20 cellular contexts compared by ENCODE assay signal in the genomic region with DNA sequence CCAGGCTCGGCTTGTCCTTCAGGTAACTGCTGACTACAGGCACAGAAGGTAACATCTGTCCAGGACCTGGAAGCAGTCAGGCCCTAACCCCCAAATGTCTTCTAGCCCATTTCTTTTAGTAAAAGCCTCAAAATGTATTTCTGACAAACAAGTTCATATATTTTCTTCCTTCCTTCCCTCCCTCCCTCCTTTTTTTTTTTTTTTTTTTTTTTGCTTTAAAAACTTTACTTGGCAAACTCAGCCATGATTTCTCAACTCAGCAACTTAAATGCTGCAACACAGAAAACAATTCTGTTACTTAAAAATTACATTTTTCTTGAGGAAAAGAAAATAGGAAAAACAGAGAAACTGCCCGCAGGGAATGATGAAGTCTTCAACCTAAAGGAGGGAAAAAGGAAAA. TPM values are rescaled to one million over a fixed set of nuclear protein-coding genes. Genes with fewer than 3 reads are reported as not detected.
DNase-seq lines count a peak whose midpoint lies in the region; ATAC-seq, FAIRE-seq and TF ChIP-seq lines count a peak whose summit lies in the region.
"Had no signal": no experiment of that assay in that cellular context is flagged by ENCODE, and none has a peak within 500 bp of the region (broad histone marks: within the 10 kb centered on the region; RNA-seq: fewer than 3 reads in every experiment).

No MANE protein-coding gene starts in this region.

- no peak for TF ChIP-seq EP300 in K562 (IDR thresholded peaks at IDR 0.05; ENCODE audit: low read length)

- H3K36me3 ChIP-seq in K562 (ENCODE audit: control insufficient read depth, insufficient read depth, low read length) = peaks cover 96% of the 10 kb centered on the region
- peaks cover 51% of the 10 kb centered on the region for H3K36me3 ChIP-seq in osteoblast (ENCODE audit: insufficient read depth, low read length)
- H3K36me3 ChIP-seq: ovary had no signal

- in situ Hi-C loops in K562 (cut with MboI) = no loop called here

- peaks cover 12% of the 10 kb centered on the region for H3K9me1 ChIP-seq in K562 (ENCODE audit: control insufficient read depth, insufficient read depth, low read length)

- no TSS peak for BruUV-seq in K562 (replicated peaks; lab: Mats Ljungman, UMichigan)

- H3K9me3 Mint-ChIP-seq in CD4-positive, alpha-beta T cell = no peaks in the 10 kb centered on the region
- H3K9me3 Mint-ChIP-seq in HFFc6 = no peaks in the 10 kb centered on the region
- H3K9me3 Mint-ChIP-seq: IgD-negative memory B cell; naive B cell; T-helper 1 cell treated with Interleukin-12 subunit alpha and Interleukin-12 subunit beta and Interleukin-4 antibody, amounts not matched to agents 30 μg/mL and 1 μg/mL, for 36 hours had no signal

- H3K79me2 ChIP-seq in K562 (ENCODE audit: control insufficient read depth, insufficient read depth, low read length) (peaks cover 47% of the 10 kb centered on the region), osteoblast (ENCODE audit: insufficient read depth, low read length) (peaks cover 79% of the 10 kb centered on the region)

- no peak for ATAC-seq in CD4-positive, alpha-beta T cell (ENCODE audit: poor library complexity)
- ATAC-seq in K562 (no peak), GM18909 (IDR thresholded peaks at IDR 0.05; ENCODE audit: poor library complexity, unreplicated experiment) (no peak), HG02678 (IDR thresholded peaks at IDR 0.05; ENCODE audit: unreplicated experiment) (no peak)

- H3K27me3 ChIP-seq in CD4-positive, alpha-beta T cell (ENCODE audit: control insufficient read depth, insufficient read depth, low read length) = no peaks in the 10 kb centered on the region
- H3K27me3 ChIP-seq in K562 (ENCODE audit: control insufficient read depth in 2 of 2, insufficient read depth in 2 of 2, low read length in 2 of 2) (no peaks in the 10 kb centered on the region), osteoblast (ENCODE audit: insufficient read depth, low read length) (no peaks in the 10 kb centered on the region)
- H3K27me3 ChIP-seq: ovary, right lobe of liver, SJSA1 had no signal

- FAIRE-seq in K562 (lab: Jason Lieb, UNC) = no peak

- intact Hi-C loops in CD4-positive, alpha-beta T cell (cut with DNase I, micrococcal nuclease) = loop anchor here (1.0 to 5.0 kb wide), 5 partner anchors 39 to 94 kb away; a partner anchor contains a TSS
- intact Hi-C loops in K562 (cut with micrococcal nuclease) = no loop called here

- no peak for TF ChIP-seq CTCF in CD4-positive, alpha-beta T cell (IDR thresholded peaks at IDR 0.05)
- no peak for TF ChIP-seq CTCF in HFFc6 (IDR thresholded peaks at IDR 0.05)
- no peak for TF ChIP-seq CTCF in K562 (IDR thresholded peaks at IDR 0.05 in 2 of 3, conservative IDR thresholded peaks at IDR 0.05 in 1 of 3; ENCODE audit: insufficient read depth in 2 of 3, low read depth in 1 of 3, low read length in 3 of 3)
- no peak for TF ChIP-seq CTCF in osteoblast (IDR thresholded peaks at IDR 0.05; ENCODE audit: extremely low read depth, low read depth, low read length)

- H3K9ac ChIP-seq in K562 (ENCODE audit: insufficient read depth in 1 of 2, low read depth in 2 of 2, low read length in 2 of 2) = 0 out of 4 replicates have a peak overlapping the region, but pooled peaks of 1 of the 2 experiments have one; percentile 14

- H3K4me2 ChIP-seq in K562 (ENCODE audit: insufficient read depth, low read length) = no peak overlapping the region
- H3K4me2 ChIP-seq in osteoblast (ENCODE audit: insufficient read depth, low read length) = no peak overlapping the region
- H3K4me2 ChIP-seq: PC-9 had no signal

- TF ChIP-seq POLR2A in K562 (conservative IDR thresholded peaks at IDR 0.05) = no peak

- no peak overlapping the region for H2AFZ ChIP-seq in K562 (ENCODE audit: low read depth, low read length)
- H2AFZ ChIP-seq in osteoblast (ENCODE audit: low read length) = no peak overlapping the region
- H2AFZ ChIP-seq: PC-9 had no signal

- H3K27ac ChIP-seq in CD4-positive, alpha-beta T cell (ENCODE audit: low read depth, low read length) = no peak overlapping the region
- no peak overlapping the region for H3K27ac ChIP-seq in K562 (ENCODE audit: extremely low read depth, low read depth, low read length)
- H3K27ac ChIP-seq in osteoblast (ENCODE audit: low read depth, low read length) = no peak overlapping the region
- H3K27ac ChIP-seq: ovary, PC-9, right lobe of liver, SJSA1, thoracic aorta had no signal

- H3K4me1 ChIP-seq in K562 (replicated peaks in 1 of 2; ENCODE audit: control insufficient read depth in 2 of 2, insufficient read depth in 2 of 2, low read length in 2 of 2) (peaks cover 7 to 9% of the 10 kb centered on the region in 2 experiments), osteoblast (ENCODE audit: insufficient read depth, low read length) (peaks cover 9% of the 10 kb centered on the region)
- H3K4me1 ChIP-seq: SJSA1 had no signal

- no peak for TF ChIP-seq RAD21 in K562 (CRISPR knock-in tag; conservative IDR thresholded peaks at IDR 0.05 in 1 of 2, IDR thresholded peaks at IDR 0.05 in 1 of 2)

- POLR2A ChIA-PET in CD4-positive, alpha-beta T cell (lab: Charles Lee) = interaction anchor here (0.7 to 1.7 kb wide), 6 partner anchors 15 to 194 kb away, joined by 3 to 6 read pairs (median 4); a partner anchor contains a TSS
- POLR2A ChIA-PET in K562 (lab: Yijun Ruan, JAX) = interaction anchor here (0.7 to 1.5 kb wide), 4 partner anchors 14 to 114 kb away, joined by 3 to 4 read pairs (median 3); no protein-coding TSS in a partner anchor

- H3K27ac Mint-ChIP-seq in CD4-positive, alpha-beta T cell = peak overlapping the region; percentile 85
- peak overlapping the region; percentile 53 for H3K27ac Mint-ChIP-seq in HFFc6

- H3K4me3 Mint-ChIP-seq in CD4-positive, alpha-beta T cell = no peak overlapping the region
- no peak overlapping the region for H3K4me3 Mint-ChIP-seq in HFFc6
- H3K4me3 Mint-ChIP-seq: T-helper 1 cell treated with Interleukin-12 subunit alpha and Interleukin-12 subunit beta and Interleukin-4 antibody, amounts not matched to agents 30 μg/mL and 1 μg/mL, for 36 hours had no signal

- H3K27me3 Mint-ChIP-seq in CD4-positive, alpha-beta T cell = no peaks in the 10 kb centered on the region
- H3K27me3 Mint-ChIP-seq in HFFc6 (ENCODE audit: insufficient read depth) = no peaks in the 10 kb centered on the region
- H3K27me3 Mint-ChIP-seq: IgD-negative memory B cell, naive B cell had no signal

- H3K4me3 ChIP-seq in K562 (no peak overlapping the region), osteoblast (ENCODE audit: insufficient read depth, low read length) (no peak overlapping the region)
- H3K4me3 ChIP-seq: ovary, PC-9, right lobe of liver, SJSA1, thoracic aorta had no signal

- CTCF ChIA-PET in CD4-positive, alpha-beta T cell (lab: Charles Lee) = interaction anchor here (0.6 to 1.1 kb wide), 5 partner anchors 23 to 106 kb away, joined by 3 to 8 read pairs (median 3); a partner anchor contains a TSS
- CTCF ChIA-PET in K562 (lab: Yijun Ruan, JAX; ENCODE audit: low intra/inter-chr PET ratio) = interaction anchor here (0.7 to 1.2 kb wide), 2 partner anchors 40 to 93 kb away, joined by 3 to 4 read pairs; a partner anchor contains a TSS

- 77% methylated on average over 2 of the region's 2 CpGs for WGBS in K562 (ENCODE audit: insufficient coverage, low coverage, missing lambda C conversion rate)

- DNase-seq in CD4-positive, alpha-beta T cell = no peak
- DNase-seq in HFFc6 = no peak
- DNase-seq in K562 (ENCODE audit: extremely low read depth in 1 of 4, low spot score in 3 of 4) = no peak
- peak; percentile 30 for DNase-seq in osteoblast (ENCODE audit: insufficient read length, low spot score, missing footprints)
- DNase-seq in NCI-H2227 (lab: John Stamatoyannopoulos, UW; ENCODE audit: unreplicated experiment) = no peak
- DNase-seq: activated naive CD4-positive, alpha-beta T cell treated with anti-CD3 and anti-CD28 coated beads, Interleukin-2, amount 50 U/mL, for 16 hours; activated T-cell treated with anti-CD3 and anti-CD28 coated beads for 4 hours; islet precursor cell; naive B cell; NCI-H187 treated with DMSO at 0.1 percent for 48 hours had no signal

- H3K4me1 Mint-ChIP-seq in CD4-positive, alpha-beta T cell (ENCODE audit: low read depth) = peaks cover 32% of the 10 kb centered on the region
- H3K4me1 Mint-ChIP-seq in HFFc6 (ENCODE audit: low read depth) = peaks cover 36% of the 10 kb centered on the region

- H3K36me3 Mint-ChIP-seq in CD4-positive, alpha-beta T cell (ENCODE audit: low read depth) = peaks cover 76% of the 10 kb centered on the region
- peaks cover 26% of the 10 kb centered on the region; the same call in 1 of the 2 replicates for H3K36me3 Mint-ChIP-seq in HFFc6 (ENCODE audit: low read depth)

- peaks cover 44% of the 10 kb centered on the region for H4K20me1 ChIP-seq in K562 (replicated peaks; ENCODE audit: control insufficient read depth, insufficient read depth, low read length)
- H4K20me1 ChIP-seq in osteoblast (ENCODE audit: insufficient read depth, low read length) = peaks cover 59% of the 10 kb centered on the region

- no peaks in the 10 kb centered on the region for H3K9me3 ChIP-seq in CD4-positive, alpha-beta T cell (ENCODE audit: control insufficient read depth, low read length)
- no peaks in the 10 kb centered on the region for H3K9me3 ChIP-seq in K562 (replicated peaks; ENCODE audit: control insufficient read depth, insufficient read depth, low read depth, low read length)
- H3K9me3 ChIP-seq in osteoblast (ENCODE audit: low read depth, low read length) = no peaks in the 10 kb centered on the region
- H3K9me3 ChIP-seq: ovary, right lobe of liver, SJSA1, thoracic aorta had no signal

RNA-seq across cellular contexts. Expression of a gene that starts 7.3 kb away (rescaled TPM):
- 100 to 1,000 TPM; 231 to 239 TPM for total RNA-seq in CD4-positive, alpha-beta T cell
- total RNA-seq in HFFc6 (2021; fragmentation: NEBNext Ultra II Directional; extraction: Animal tissue kit (Norgen Biotek cat#: 25700)) = 100 to 1,000 TPM; 263 to 301 (median 281) TPM
- total RNA-seq in K562 (2011; cell fraction: chromatin; rRNA removed; ENCODE audit: low replicate concordance) = 102 and 218 TPM in 2 replicates
- 162 and 195 TPM in 2 replicates for total RNA-seq in K562 (2011; cell fraction: nucleolus; rRNA removed)
- total RNA-seq in K562 (2011; cell fraction: nucleoplasm; rRNA removed) = 126 and 134 TPM in 2 replicates
- 118 and 148 TPM in 2 replicates for total RNA-seq in K562 (2014; rRNA removed)
- 98.3 and 112 TPM in 2 replicates for total RNA-seq in K562 (2014; rRNA removed; fragmentation: Illumina TruSeq; extraction: Trizol)
- 114 and 122 TPM in 2 replicates for total RNA-seq in K562 (2015; rRNA removed; fragmentation: Illumina TruSeq; extraction: Trizol)
- total RNA-seq in K562 (2021) = 153 and 161 TPM in 2 replicates
- polyA plus RNA-seq in K562 (2011; rRNA removed) = 135 and 137 TPM in 2 replicates
- polyA plus RNA-seq in K562 (2011; cell fraction: cytosol; rRNA removed) = 156 and 157 TPM in 2 replicates
- 338 and 345 TPM in 2 replicates for polyA plus RNA-seq in K562 (2011; cell fraction: nucleus; rRNA removed)
- 148 and 189 TPM in 2 replicates for polyA plus RNA-seq in K562 (2012)
- polyA plus RNA-seq in K562 (2014; fragmentation: Illumina TruSeq; extraction: Trizol) = 125 and 128 TPM in 2 replicates
- 10 to 100 TPM in 1 of 2 experiments, 1 to 10 TPM in 1; 7.9 to 14.1 TPM for polyA plus RNA-seq in K562 (2014; fragmentation: Nextera tagmentation; extraction: Ambion mirVana)
- polyA plus RNA-seq in K562 (2014; rRNA removed) = 102 and 116 TPM in 2 replicates
- 101 and 125 TPM in 2 replicates for polyA minus RNA-seq in K562 (2011; rRNA and poly(A)+ RNA removed)
- 65.4 and 66.7 TPM in 2 replicates for polyA minus RNA-seq in K562 (2011; cell fraction: cytosol; rRNA and poly(A)+ RNA removed)
- polyA minus RNA-seq in K562 (2011; cell fraction: nucleus; rRNA and poly(A)+ RNA removed) = 139 and 166 TPM in 2 replicates
- total RNA-seq in osteoblast = 183 and 185 TPM in 2 replicates

RNA-seq across cellular contexts. Expression of a gene that starts 24.1 kb away (rescaled TPM):
- total RNA-seq in CD4-positive, alpha-beta T cell = 1 to 10 TPM; 5.2 to 7.8 TPM
- not detected for total RNA-seq in HFFc6 (2021; fragmentation: NEBNext Ultra II Directional; extraction: Animal tissue kit (Norgen Biotek cat#: 25700))
- 0.42 TPM in 1 of 2 replicates, not detected in the other for total RNA-seq in K562 (2011; cell fraction: chromatin; rRNA removed; ENCODE audit: low replicate concordance)
- 0.33 TPM in 1 of 2 replicates, not detected in the other for total RNA-seq in K562 (2011; cell fraction: nucleolus; rRNA removed)
- total RNA-seq in K562 (2011; cell fraction: nucleoplasm; rRNA removed) = 0.15 and 0.84 TPM in 2 replicates
- total RNA-seq in K562 (2014; rRNA removed) = 0.12 and 0.18 TPM in 2 replicates
- not detected in 2 replicates for total RNA-seq in K562 (2014; rRNA removed; fragmentation: Illumina TruSeq; extraction: Trizol)
- not detected in 2 replicates for total RNA-seq in K562 (2015; rRNA removed; fragmentation: Illumina TruSeq; extraction: Trizol)
- total RNA-seq in K562 (2021) = 0.18 TPM in 1 of 2 replicates, not detected in the other
- 0.06 TPM in 1 of 2 replicates, not detected in the other for polyA plus RNA-seq in K562 (2011; rRNA removed)
- polyA plus RNA-seq in K562 (2011; cell fraction: cytosol; rRNA removed) = not detected in 2 replicates
- polyA plus RNA-seq in K562 (2011; cell fraction: nucleus; rRNA removed) = 0.06 and 0.13 TPM in 2 replicates
- polyA plus RNA-seq in K562 (2012) = 0.10 and 0.64 TPM in 2 replicates
- polyA plus RNA-seq in K562 (2014; fragmentation: Illumina TruSeq; extraction: Trizol) = 0.08 TPM in 1 of 2 replicates, not detected in the other
- polyA plus RNA-seq in K562 (2014; fragmentation: Nextera tagmentation; extraction: Ambion mirVana) = not detected
- polyA plus RNA-seq in K562 (2014; rRNA removed) = 0.54 TPM in 1 of 2 replicates, not detected in the other
- polyA minus RNA-seq in K562 (2011; rRNA and poly(A)+ RNA removed) = not detected in 2 replicates
- polyA minus RNA-seq in K562 (2011; cell fraction: cytosol; rRNA and poly(A)+ RNA removed) = not detected in 2 replicates
- polyA minus RNA-seq in K562 (2011; cell fraction: nucleus; rRNA and poly(A)+ RNA removed) = 0.33 TPM in 1 of 2 replicates, not detected in the other
- total RNA-seq in osteoblast = 1.8 TPM in 2 replicates
- total RNA-seq: H4, SJSA1 had no signal

RNA-seq across cellular contexts. Expression of a gene that starts 26.8 kb away (rescaled TPM):
- 1 to 10 TPM; 1.2 TPM for total RNA-seq in CD4-positive, alpha-beta T cell
- total RNA-seq in HFFc6 (2021; fragmentation: NEBNext Ultra II Directional; extraction: Animal tissue kit (Norgen Biotek cat#: 25700)) = not detected
- total RNA-seq in K562 (2011; cell fraction: chromatin; rRNA removed; ENCODE audit: low replicate concordance) = 0.30 and 0.49 TPM in 2 replicates
- 0.13 TPM in 1 of 2 replicates, not detected in the other for total RNA-seq in K562 (2011; cell fraction: nucleolus; rRNA removed)
- total RNA-seq in K562 (2011; cell fraction: nucleoplasm; rRNA removed) = 0.37 TPM in 1 of 2 replicates, not detected in the other
- total RNA-seq in K562 (2014; rRNA removed) (0.04 TPM in 1 of 2 replicates, not detected in the other), K562 (2014; rRNA removed; fragmentation: Illumina TruSeq; extraction: Trizol) (not detected in 2 replicates), K562 (2015; rRNA removed; fragmentation: Illumina TruSeq; extraction: Trizol) (0.15 TPM in 1 of 2 replicates, not detected in the other), K562 (2021) (0.13 TPM in 1 of 2 replicates, not detected in the other), osteoblast (under 0.01 TPM in 2 replicates)
- polyA plus RNA-seq in K562 (2011; rRNA removed) (0.04 TPM in 1 of 2 replicates, not detected in the other), K562 (2014; fragmentation: Illumina TruSeq; extraction: Trizol) (not detected in 2 replicates), K562 (2014; fragmentation: Nextera tagmentation; extraction: Ambion mirVana) (not detected), K562 (2014; rRNA removed) (0.09 TPM in 1 of 2 replicates, not detected in the other)
- 0.04 and 0.06 TPM in 2 replicates for polyA plus RNA-seq in K562 (2011; cell fraction: cytosol; rRNA removed)
- 0.15 and 0.44 TPM in 2 replicates for polyA plus RNA-seq in K562 (2011; cell fraction: nucleus; rRNA removed)
- 0.17 and 0.42 TPM in 2 replicates for polyA plus RNA-seq in K562 (2012)
- polyA minus RNA-seq in K562 (2011; rRNA and poly(A)+ RNA removed) = 0.03 TPM in 1 of 2 replicates, not detected in the other
- polyA minus RNA-seq in K562 (2011; cell fraction: cytosol; rRNA and poly(A)+ RNA removed) = not detected in 2 replicates
- 0.33 TPM in 1 of 2 replicates, not detected in the other for polyA minus RNA-seq in K562 (2011; cell fraction: nucleus; rRNA and poly(A)+ RNA removed)
- total RNA-seq: H4, SJSA1 had no signal
